Comparison of ENCODE assay signal across 18 cellular contexts in the genomic region with DNA sequence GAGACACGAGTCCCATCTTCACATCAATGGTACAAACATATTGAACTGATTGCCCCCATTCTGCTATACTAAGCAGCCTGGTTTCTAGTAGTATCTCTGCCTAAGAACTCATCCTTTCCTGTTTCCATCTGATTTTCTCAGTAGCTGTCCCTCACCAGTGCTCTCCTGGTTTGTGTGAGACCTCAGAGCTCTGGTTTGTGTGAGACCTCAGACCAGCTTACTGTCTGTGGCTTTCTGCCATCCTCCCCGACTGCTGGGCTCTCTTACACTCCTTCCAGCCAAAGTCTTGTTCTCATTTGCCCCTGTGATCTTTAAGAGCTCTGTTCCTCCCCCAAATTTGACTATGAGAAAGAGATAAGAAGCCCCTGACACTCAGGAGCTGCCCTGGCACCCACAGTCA.
"Had no signal": no experiment of that assay in that cellular context is flagged by ENCODE, and none has a peak within 500 bp of the region (broad histone marks: within the 10 kb centered on the region; RNA-seq: fewer than 3 reads in every experiment).

No MANE protein-coding gene starts in this region.

- H3K9me3 Mint-ChIP-seq: dendritic cell treated with granulocyte-macrophage colony-stimulating factor and Interleukin-4, amounts not matched to agents 40 ng/mL and 50 ng/mL, for 4 days had no signal

- H3K9me3 ChIP-seq: esophagus squamous epithelium, heart right ventricle, right atrium auricular region, stomach had no signal

- H3K27ac ChIP-seq: cardiac muscle cell, esophagus squamous epithelium, heart right ventricle, right atrium auricular region, stomach, VCaP had no signal

- H3K4me1 ChIP-seq: esophagus squamous epithelium, right atrium auricular region, stomach had no signal

- H3K36me3 ChIP-seq: cardiac muscle cell, esophagus squamous epithelium, heart right ventricle, right atrium auricular region, stomach had no signal

- H3K4me3 ChIP-seq: cardiac muscle cell, esophagus squamous epithelium, heart right ventricle, right atrium auricular region, stomach had no signal

- H3K27me3 ChIP-seq: cardiac muscle cell, esophagus squamous epithelium, heart right ventricle, right atrium auricular region, stomach had no signal

- DNase-seq: activated CD4-positive, alpha-beta T cell treated with anti-CD3 and anti-CD28 coated beads, Interleukin-2, amount 50 U/mL, for 1 hour; activated CD4-positive, CD25-positive, alpha-beta regulatory T cell treated with anti-CD3 and anti-CD28 coated beads, Interleukin-2, amount 50 U/mL, for 72 hours; activated naive CD4-positive, alpha-beta T cell treated with anti-CD3 and anti-CD28 coated beads, Interleukin-2, amount 10 ng/mL, durations not matched to agents 7 days and 5 days; activated T-cell treated with anti-CD3 and anti-CD28 coated beads for 4 hours; amygdala; effector CD8-positive, alpha-beta T cell; esophagus squamous epithelium; heart right ventricle; mesenchymal stem cell; SIG-M5; stimulated activated CD4-positive, alpha-beta T cell treated with anti-CD3 and anti-CD28 coated beads, Interleukin-2, amount 100 ng/mL, for 24 hours; stomach; trophoblast cell had no signal

- ATAC-seq: heart right ventricle had no signal

- H3K27me3 Mint-ChIP-seq: dendritic cell treated with granulocyte-macrophage colony-stimulating factor and Interleukin-4, amounts not matched to agents 40 ng/mL and 50 ng/mL, for 4 days; progenitor cell of endocrine pancreas had no signal

- H3K27ac Mint-ChIP-seq: activated naive CD4-positive, alpha-beta T cell treated with anti-CD3 and anti-CD28 coated beads, Interleukin-2, amount 10 ng/mL, durations not matched to agents 7 days and 5 days; dendritic cell treated with granulocyte-macrophage colony-stimulating factor and Interleukin-4, amounts not matched to agents 40 ng/mL and 50 ng/mL, for 4 days; progenitor cell of endocrine pancreas had no signal

- H3K4me3 Mint-ChIP-seq: activated naive CD4-positive, alpha-beta T cell treated with anti-CD3 and anti-CD28 coated beads, Interleukin-2, amount 10 ng/mL, durations not matched to agents 7 days and 5 days; dendritic cell treated with granulocyte-macrophage colony-stimulating factor and Interleukin-4, amounts not matched to agents 40 ng/mL and 50 ng/mL, for 4 days had no signal
